ENCODE assay signal across 8 cellular contexts in the genomic region with DNA sequence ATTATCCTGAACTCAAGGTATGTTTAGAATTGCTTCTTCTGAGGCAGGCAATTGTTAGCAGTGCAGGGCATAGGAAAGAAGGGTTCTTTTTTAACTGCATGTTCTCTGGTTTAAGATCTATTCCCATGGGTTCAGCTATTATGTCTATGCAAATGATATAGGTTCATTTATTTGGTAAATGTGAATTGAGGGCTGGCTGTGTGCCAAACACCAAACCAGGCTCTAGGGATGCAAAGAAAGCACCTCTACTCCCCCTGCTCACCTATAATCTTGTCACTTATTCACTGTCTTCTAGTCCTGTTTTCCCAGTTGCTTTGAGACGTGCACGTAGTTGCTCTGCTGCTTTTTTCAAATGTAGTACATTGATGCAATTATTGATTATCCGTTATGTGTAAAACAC. TPM values are rescaled to one million over a fixed set of nuclear protein-coding genes. Genes with fewer than 3 reads are reported as not detected.
DNase-seq lines count a peak whose midpoint lies in the region; ATAC-seq and TF ChIP-seq lines count a peak whose summit lies in the region.

No MANE protein-coding gene starts in this region.

- peak overlapping the region; percentile 97 for H3K4me3 Mint-ChIP-seq in stimulated activated effector memory CD8-positive, alpha-beta T cell treated with anti-CD3 and anti-CD28 coated beads, Interleukin-12 subunit alpha, Interleukin-12 subunit beta, amount 100 ng/mL, for 72 hours

- no peaks in the 10 kb centered on the region for H3K27me3 ChIP-seq in HL-60 (ENCODE audit: insufficient read depth, poor library complexity, severe bottlenecking)
- no peaks in the 10 kb centered on the region for H3K27me3 ChIP-seq in WERI-Rb-1 (ENCODE audit: insufficient read depth, low read depth, severe bottlenecking)

- DNase-seq in HL-60 (ENCODE audit: low read depth in 1 of 2, low spot score in 1 of 2) (no peak), WERI-Rb-1 (no peak), left ventricle myocardium superior (peak; percentile 21), COLO829 (ENCODE audit: low spot score) (no peak), KBM-7 (no peak), middle frontal gyrus (ENCODE audit: extremely low spot score, low spot score) (no peak)
- no peak for DNase-seq in stimulated activated effector memory CD8-positive, alpha-beta T cell treated with anti-CD3 and anti-CD28 coated beads, Interleukin-12 subunit alpha, Interleukin-12 subunit beta, amount 100 ng/mL, for 72 hours (ENCODE audit: low spot score in 2 of 2)

- peak overlapping the region; percentile 96 for H3K27ac Mint-ChIP-seq in stimulated activated effector memory CD8-positive, alpha-beta T cell treated with anti-CD3 and anti-CD28 coated beads, Interleukin-12 subunit alpha, Interleukin-12 subunit beta, amount 100 ng/mL, for 72 hours

- H3K4me3 ChIP-seq in HL-60 (replicated peaks; ENCODE audit: insufficient read depth, low read length) (peak overlapping the region; percentile 80), WERI-Rb-1 (ENCODE audit: low read depth, low read length) (peak overlapping the region; percentile 76)

- H3K9me3 ChIP-seq in WERI-Rb-1 (ENCODE audit: severe bottlenecking) = no peaks in the 10 kb centered on the region

- in situ Hi-C loops in KBM-7 (cut with MboI; ENCODE audit: low pct_unique_long_range_greater_than_20kb, low sequenced_read_pairs) = no loop called here

- no peak for TF ChIP-seq CTCF in HL-60 (IDR thresholded peaks at IDR 0.05; ENCODE audit: insufficient read depth, low read length)
- TF ChIP-seq CTCF in WERI-Rb-1 (IDR thresholded peaks at IDR 0.05; ENCODE audit: low read depth, low read length) = no peak

- intact Hi-C loops in left ventricle myocardium superior (cut with micrococcal nuclease) = loop anchor here (10.0 kb wide), 2 partner anchors 70 to 460 kb away; a partner anchor contains a TSS

- peaks cover 41% of the 10 kb centered on the region for H3K4me1 Mint-ChIP-seq in stimulated activated effector memory CD8-positive, alpha-beta T cell treated with anti-CD3 and anti-CD28 coated beads, Interleukin-12 subunit alpha, Interleukin-12 subunit beta, amount 100 ng/mL, for 72 hours

- no peaks in the 10 kb centered on the region for H3K9me3 Mint-ChIP-seq in stimulated activated effector memory CD8-positive, alpha-beta T cell treated with anti-CD3 and anti-CD28 coated beads, Interleukin-12 subunit alpha, Interleukin-12 subunit beta, amount 100 ng/mL, for 72 hours

- H3K36me3 ChIP-seq in WERI-Rb-1 = no peaks in the 10 kb centered on the region

- no peak for ATAC-seq in left ventricle myocardium superior
- ATAC-seq in stimulated activated effector memory CD8-positive, alpha-beta T cell treated with anti-CD3 and anti-CD28 coated beads, Interleukin-12 subunit alpha, Interleukin-12 subunit beta, amount 100 ng/mL, for 72 hours = no peak
- no peak for ATAC-seq in GM21381 (IDR thresholded peaks at IDR 0.05; ENCODE audit: unreplicated experiment)

- no peak overlapping the region for H3K27ac ChIP-seq in HL-60 (replicated peaks)
- H3K27ac ChIP-seq in WERI-Rb-1 = no peak overlapping the region

- peaks cover 7% of the 10 kb centered on the region for H3K36me3 Mint-ChIP-seq in stimulated activated effector memory CD8-positive, alpha-beta T cell treated with anti-CD3 and anti-CD28 coated beads, Interleukin-12 subunit alpha, Interleukin-12 subunit beta, amount 100 ng/mL, for 72 hours

RNA-seq across cellular contexts. Expression of a gene that starts 0.7 kb away (rescaled TPM):
- 20.7 TPM for total RNA-seq in left ventricle myocardium superior
